8 cellular contexts compared by ENCODE assay signal in the genomic region with DNA sequence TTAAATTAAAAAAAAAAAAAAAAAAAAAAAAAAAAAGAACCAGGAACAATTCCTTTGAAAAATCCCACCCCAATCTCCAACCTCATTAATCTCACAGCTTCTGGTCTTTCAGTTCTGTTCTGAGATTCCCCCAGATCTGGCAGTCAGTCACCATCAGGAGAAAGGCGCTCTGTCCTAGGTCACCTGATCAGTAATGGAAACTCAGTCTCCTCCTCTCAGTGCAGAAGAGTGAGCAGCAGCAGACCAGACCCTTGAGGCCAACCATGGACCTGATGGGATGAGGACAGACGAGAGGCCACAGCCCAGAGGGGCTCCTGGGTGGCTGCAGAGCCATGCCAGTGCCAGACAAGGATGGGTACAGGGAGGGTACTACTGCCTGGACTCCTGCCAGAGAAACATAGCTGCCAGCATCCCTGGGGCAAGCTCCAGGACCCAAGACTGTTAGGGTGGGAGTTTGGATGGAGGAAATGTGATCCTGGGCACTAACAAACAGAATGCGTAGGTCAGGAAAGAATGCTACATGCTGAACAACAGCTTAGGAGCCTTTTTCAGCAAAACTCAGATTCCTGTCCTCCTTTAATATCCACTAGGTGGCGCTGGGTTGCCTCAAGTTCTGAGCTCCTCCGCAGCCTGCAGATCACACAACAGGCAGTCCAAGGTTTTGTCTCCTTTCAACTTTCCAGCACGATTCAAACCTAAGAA. TPM values are rescaled to one million over a fixed set of nuclear protein-coding genes. Genes with fewer than 3 reads are reported as not detected.
A peak's percentile ranks its signal among the peaks of the same experiment; 100 is the strongest.
DNase-seq lines count a peak whose midpoint lies in the region; ATAC-seq and TF ChIP-seq lines count a peak whose summit lies in the region.

No MANE protein-coding gene starts in this region.

- intact Hi-C loops in adrenal gland (cut with DNase I) (loop anchor here (5.0 kb wide), 2 partner anchors 76 to 81 kb away; a partner anchor contains a TSS), left ventricle myocardium inferior (cut with micrococcal nuclease) (no loop called here)

- CTCF ChIA-PET in GM10248 (lab: Yijun Ruan, JAX), result interaction anchor here (0.7 to 5.4 kb wide), 40 partner anchors 8 to 483 kb away, joined by 3 to 54 read pairs (median 4); a partner anchor contains a TSS

- ATAC-seq in HG03342 (IDR thresholded peaks at IDR 0.05; ENCODE audit: unreplicated experiment), result no peak
- ATAC-seq in HG03565 (IDR thresholded peaks at IDR 0.05; ENCODE audit: unreplicated experiment), result no peak

- POLR2A ChIA-PET in GM10248 (lab: Yijun Ruan, JAX), result no interaction called here

- no peak for TF ChIP-seq POLR2A in adrenal gland (IDR thresholded peaks at IDR 0.05)

- H3K4me1 ChIP-seq in adrenal gland (replicated peaks in 1 of 2) (peaks cover 0 to 12% of the 10 kb centered on the region in 2 donors), left ventricle myocardium inferior (peaks cover 33% of the 10 kb centered on the region)

- no peak overlapping the region for H3K27ac ChIP-seq in adrenal gland
- no peak overlapping the region for H3K27ac ChIP-seq in left ventricle myocardium inferior (replicated peaks)

- H3K27me3 ChIP-seq in adrenal gland (no peaks in the 10 kb centered on the region), left ventricle myocardium inferior (ENCODE audit: low read depth) (no peaks in the 10 kb centered on the region)

- peak; percentile 83 for DNase-seq in GM10248 (ENCODE audit: extremely low spot score)
- peak; percentile 1 for DNase-seq in NCI-H1048 (lab: John Stamatoyannopoulos, UW)
- DNase-seq in SKM-1 (lab: John Stamatoyannopoulos, UW; ENCODE audit: unreplicated experiment), result peak; percentile 75
- peak; percentile 62 to 86 (median 77) for DNase-seq in adrenal gland
- no peak for DNase-seq in left ventricle myocardium inferior
- peak; percentile 76 for DNase-seq in putamen (ENCODE audit: low spot score)

- no peak overlapping the region for H3K4me3 ChIP-seq in adrenal gland
- H3K4me3 ChIP-seq in left ventricle myocardium inferior, result no peak overlapping the region

- TF ChIP-seq CTCF in GM10248 (IDR thresholded peaks at IDR 0.05; ENCODE audit: control extremely low read depth, extremely low read depth, low read depth, missing control alignments) (peak; percentile 81), adrenal gland (IDR thresholded peaks at IDR 0.05) (peak; percentile 75 to 85 (median 80)), left ventricle myocardium inferior (IDR thresholded peaks at IDR 0.05; ENCODE audit: borderline replicate concordance) (peak; percentile 88)

- H3K9me3 ChIP-seq in adrenal gland (replicated peaks in 1 of 3) (no peaks in the 10 kb centered on the region), left ventricle myocardium inferior (replicated peaks) (no peaks in the 10 kb centered on the region)

- WGBS in adrenal gland, 4 donors, result 18 to 27% (median 23%) methylated on average over 5 to 6 of the region's 6 CpGs

- H3K36me3 ChIP-seq in adrenal gland (replicated peaks in 1 of 2) (peaks cover 0 to 29% of the 10 kb centered on the region in 2 donors), left ventricle myocardium inferior (peaks cover 31% of the 10 kb centered on the region)

RNA-seq across cellular contexts. Expression of a gene that starts 28.7 kb away (rescaled TPM):
- total RNA-seq in adrenal gland (100 to 1,000 TPM in 4 of 8 donors, 10 to 100 TPM in 4; 60.9 to 207 (median 91.3) TPM), left ventricle myocardium inferior (44.5 TPM)
- 100 to 1,000 TPM in 2 of 3 donors, 1 to 10 TPM in 1; 5.0 to 148 (median 129) TPM for polyA plus RNA-seq in adrenal gland

RNA-seq across cellular contexts. Expression of a gene that starts 31.7 kb away (rescaled TPM):
- total RNA-seq in adrenal gland (10 to 100 TPM; 16.6 to 46.2 (median 34.0) TPM), left ventricle myocardium inferior (18.4 TPM)
- 10 to 100 TPM; 22.3 to 45.8 (median 29.1) TPM for polyA plus RNA-seq in adrenal gland

RNA-seq across cellular contexts. Expression of a gene that starts 34.3 kb away (rescaled TPM):
- total RNA-seq in adrenal gland, result 10 to 100 TPM in 1 of 8 donors, 1 to 10 TPM in 7; 3.7 to 10.2 (median 7.6) TPM
- 10 to 100 TPM in 2 of 3 donors, 1 to 10 TPM in 1; 2.3 to 55.7 (median 47.1) TPM for polyA plus RNA-seq in adrenal gland
- total RNA-seq in left ventricle myocardium inferior, result 24.4 TPM

RNA-seq across cellular contexts. Expression of a gene that starts 45.7 kb away (rescaled TPM):
- total RNA-seq in adrenal gland, result 1 to 10 TPM in 1 of 8 donors, under 1 TPM in 1, not detected in 6; 0.61 to 1.3 TPM
- not detected for polyA plus RNA-seq in adrenal gland
- not detected for total RNA-seq in left ventricle myocardium inferior

RNA-seq across cellular contexts. Expression of a gene that starts 53.1 kb away (rescaled TPM):
- total RNA-seq in adrenal gland (10 to 100 TPM; 22.6 to 35.5 (median 27.9) TPM), left ventricle myocardium inferior (71.2 TPM)
- polyA plus RNA-seq in adrenal gland, result 10 to 100 TPM; 35.3 to 51.1 (median 40.2) TPM
